Comparison of ENCODE assay signal across 9 cellular contexts in the genomic region with DNA sequence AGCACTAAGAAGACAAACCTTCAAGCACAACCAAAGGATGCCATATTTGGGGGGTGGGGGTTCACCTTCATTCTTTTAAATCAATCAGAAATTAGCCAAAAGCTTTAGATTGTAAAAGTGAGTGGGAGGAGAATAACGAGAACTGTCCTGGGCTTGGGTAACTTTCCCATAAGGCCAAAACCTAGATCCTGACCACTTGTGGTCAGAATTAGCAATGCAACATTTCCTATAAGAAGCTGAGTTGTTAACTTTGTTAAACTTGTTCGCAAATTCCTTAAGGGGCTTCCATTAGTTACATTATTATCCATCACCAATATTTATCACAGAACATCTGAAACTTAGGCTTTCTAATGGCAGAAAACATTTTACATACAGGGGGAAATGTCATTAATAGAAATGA. TPM values are rescaled to one million over a fixed set of nuclear protein-coding genes. Genes with fewer than 3 reads are reported as not detected.
DNase-seq lines count a peak whose midpoint lies in the region; ATAC-seq and TF ChIP-seq lines count a peak whose summit lies in the region.
"Had no signal": no experiment of that assay in that cellular context is flagged by ENCODE, and none has a peak within 500 bp of the region (broad histone marks: within the 10 kb centered on the region; RNA-seq: fewer than 3 reads in every experiment).

No MANE protein-coding gene starts in this region.

- POLR2A ChIA-PET in AG04450 (lab: Yijun Ruan, JAX): interaction anchor here (0.6 to 0.7 kb wide), 2 partner anchors 40 to 42 kb away, joined by 4 to 5 read pairs; no protein-coding TSS in a partner anchor

- ATAC-seq in activated T-helper 17 cell treated with anti-CD3 and anti-CD28 coated beads, Interleukin-2, amount 50 U/mL, for 72 hours (replicated peaks): no peak
- ATAC-seq in GM19455 (IDR thresholded peaks at IDR 0.05; ENCODE audit: unreplicated experiment) (no peak), GM18873 (IDR thresholded peaks at IDR 0.05; ENCODE audit: low FRiP score, unreplicated experiment) (no peak), HG03457 (IDR thresholded peaks at IDR 0.05; ENCODE audit: unreplicated experiment) (no peak)

- no peak overlapping the region for H3K4me3 ChIP-seq in AG04450 (ENCODE audit: low read depth, low read length)

- H3K27me3 ChIP-seq in AG04450 (ENCODE audit: control insufficient read depth, insufficient read depth, low read length): no peaks in the 10 kb centered on the region

- H3K9me3 Mint-ChIP-seq in activated T-helper 17 cell treated with anti-CD3 and anti-CD28 coated beads, Interleukin-2, amount 50 U/mL, for 72 hours: peaks cover 3% of the 10 kb centered on the region

- peak overlapping the region; percentile 91 for H3K4me3 Mint-ChIP-seq in activated T-helper 17 cell treated with anti-CD3 and anti-CD28 coated beads, Interleukin-2, amount 50 U/mL, for 72 hours

- TF ChIP-seq CTCF in AG04450 (IDR thresholded peaks at IDR 0.05; ENCODE audit: low read depth, low read length): peak; percentile 46

- no peaks in the 10 kb centered on the region for H3K27me3 Mint-ChIP-seq in activated T-helper 17 cell treated with anti-CD3 and anti-CD28 coated beads, Interleukin-2, amount 50 U/mL, for 72 hours

- H3K27ac Mint-ChIP-seq in activated T-helper 17 cell treated with anti-CD3 and anti-CD28 coated beads, Interleukin-2, amount 50 U/mL, for 72 hours: peak overlapping the region; percentile 98

- H3K27ac ChIP-seq in AG04450 (ENCODE audit: low read depth, low read length): no peak overlapping the region

- H3K4me1 Mint-ChIP-seq in activated T-helper 17 cell treated with anti-CD3 and anti-CD28 coated beads, Interleukin-2, amount 50 U/mL, for 72 hours: peaks cover 60% of the 10 kb centered on the region

- peaks cover 64% of the 10 kb centered on the region for H3K36me3 Mint-ChIP-seq in activated T-helper 17 cell treated with anti-CD3 and anti-CD28 coated beads, Interleukin-2, amount 50 U/mL, for 72 hours (ENCODE audit: low read depth)

- no peak for DNase-seq in AG04450 (ENCODE audit: low read depth, low spot score)
- peak; percentile 11 for DNase-seq in H4 (ENCODE audit: low spot score)
- peak; percentile 33 for DNase-seq in iPS-NIHi7 (ENCODE audit: extremely low spot score)
- DNase-seq in NCI-H1092 (lab: John Stamatoyannopoulos, UW): no peak
- DNase-seq: islet precursor cell had no signal

- CTCF ChIA-PET in AG04450 (lab: Charles Lee): interaction anchor here (1.2 to 3.1 kb wide), 2 partner anchors 14 to 28 kb away, joined by 3 to 14 read pairs; no protein-coding TSS in a partner anchor

- H3K9me3 ChIP-seq in AG04450 (ENCODE audit: control insufficient read depth, insufficient read depth, low read length): peaks cover 3% of the 10 kb centered on the region; the same call in 1 of the 2 replicates

RNA-seq across cellular contexts. Expression of gene STAT5B, which starts 25.1 kb away (rescaled TPM):
- 31.5 and 34.0 TPM in 2 replicates for polyA plus RNA-seq in AG04450 (2011; rRNA removed)
- 45.2 and 49.3 TPM in 2 replicates for polyA minus RNA-seq in AG04450 (2011; rRNA and poly(A)+ RNA removed)
- 13.7 and 25.0 TPM in 2 replicates for total RNA-seq in H4 (2014; rRNA removed; shearing (Covaris generic))
- total RNA-seq in activated T-helper 17 cell treated with anti-CD3 and anti-CD28 coated beads, Interleukin-2, amount 50 U/mL, for 72 hours: 100 to 1,000 TPM; 124 to 255 TPM

RNA-seq across cellular contexts. Expression of gene STAT5A, which starts 37.2 kb away (rescaled TPM):
- 3.9 and 5.3 TPM in 2 replicates for polyA plus RNA-seq in AG04450 (2011; rRNA removed)
- 4.6 and 7.9 TPM in 2 replicates for polyA minus RNA-seq in AG04450 (2011; rRNA and poly(A)+ RNA removed)
- 0.35 and 0.41 TPM in 2 replicates for total RNA-seq in H4 (2014; rRNA removed; shearing (Covaris generic))
- total RNA-seq in activated T-helper 17 cell treated with anti-CD3 and anti-CD28 coated beads, Interleukin-2, amount 50 U/mL, for 72 hours: 100 to 1,000 TPM; 133 to 305 TPM

RNA-seq across cellular contexts. Expression of gene GHDC, which starts 56.8 kb away (rescaled TPM):
- polyA plus RNA-seq in AG04450 (2011; rRNA removed): 5.1 and 7.0 TPM in 2 replicates
- 3.6 and 6.3 TPM in 2 replicates for polyA minus RNA-seq in AG04450 (2011; rRNA and poly(A)+ RNA removed)
- total RNA-seq in H4 (2014; rRNA removed; shearing (Covaris generic)): 1.5 and 1.9 TPM in 2 replicates
- 10 to 100 TPM; 19.6 to 24.5 TPM for total RNA-seq in activated T-helper 17 cell treated with anti-CD3 and anti-CD28 coated beads, Interleukin-2, amount 50 U/mL, for 72 hours

Comparison
In these comparisons a context has a peak if more than half of its experiments do, and no peak if none do; other contexts are left out.
1. DNase-seq: peak in H4 (single experiment) and iPS-NIHi7 (single experiment); none in AG04450 (single experiment) and NCI-H1092 (single experiment).
2. RNA of gene STAT5A, which starts 37.2 kb away (total RNA-seq): 133 to 305 TPM in activated T-helper 17 cell treated with anti-CD3 and anti-CD28 coated beads, Interleukin-2, amount 50 U/mL, for 72 hours; 0.35 to 0.41 TPM in H4; every median in the first group is over 10 times any median in the second.